In genomic region chr7:11830582-11831382, GRCh38 we compare ENCODE assay signal across 8 cellular contexts. TPM values are rescaled to one million over a fixed set of nuclear protein-coding genes. Genes with fewer than 3 reads are reported as not detected.
DNase-seq lines count a peak whose midpoint lies in the region; ATAC-seq and TF ChIP-seq lines count a peak whose summit lies in the region.

No MANE protein-coding gene starts in this region.

- H3K4me1 ChIP-seq in A673 (ENCODE audit: insufficient read depth, low read length, poor library complexity, severe bottlenecking) (peaks cover 26% of the 10 kb centered on the region), duodenal mucosa (ENCODE audit: control insufficient read depth in 1 of 2, insufficient read depth in 2 of 2, low read length in 2 of 2) (peaks cover 0 to 4% of the 10 kb centered on the region in 2 donors), mucosa of rectum (ENCODE audit: control insufficient read depth in 2 of 2, insufficient read depth in 2 of 2, low read length in 2 of 2) (peaks cover 0 to 3% of the 10 kb centered on the region in 2 donors)

- no peaks in the 10 kb centered on the region for H3K27me3 ChIP-seq in A673 (replicated peaks; ENCODE audit: insufficient read depth, low read depth, low read length, poor library complexity)
- peaks cover 0 to 5% of the 10 kb centered on the region in 2 donors for H3K27me3 ChIP-seq in duodenal mucosa (ENCODE audit: control insufficient read depth in 1 of 2, insufficient read depth in 2 of 2, low read length in 2 of 2)
- H3K27me3 ChIP-seq in mucosa of rectum (ENCODE audit: control insufficient read depth in 2 of 2, insufficient read depth in 2 of 2, low read length in 2 of 2) = peaks cover 0 to 5% of the 10 kb centered on the region in 2 donors

- H3K27ac ChIP-seq in A673 (ENCODE audit: low read depth, low read length, poor library complexity, severe bottlenecking) (no peak overlapping the region), duodenal mucosa (ENCODE audit: low read depth, low read length) (no peak overlapping the region), mucosa of rectum (ENCODE audit: low read depth in 2 of 2, low read length in 2 of 2) (no peak overlapping the region)

- CTCF ChIA-PET in A673 (lab: Charles Lee) = no interaction called here

- no peaks in the 10 kb centered on the region for H3K36me3 ChIP-seq in A673 (ENCODE audit: insufficient read depth, low read length, poor library complexity, severe bottlenecking)
- H3K36me3 ChIP-seq in duodenal mucosa (ENCODE audit: control insufficient read depth in 1 of 2, insufficient read depth in 2 of 2, low read length in 2 of 2) = no peaks in the 10 kb centered on the region
- no peaks in the 10 kb centered on the region for H3K36me3 ChIP-seq in mucosa of rectum (ENCODE audit: control insufficient read depth in 2 of 2, insufficient read depth in 2 of 2, low read length in 2 of 2)

- ATAC-seq in HG03354 (IDR thresholded peaks at IDR 0.05; ENCODE audit: poor library complexity, severe bottlenecking, unreplicated experiment) (no peak), left colon (no peak), HG02852 (IDR thresholded peaks at IDR 0.05; ENCODE audit: unreplicated experiment) (no peak)

- TF ChIP-seq CTCF in A673 (conservative IDR thresholded peaks at IDR 0.05; ENCODE audit: low read depth, low read length) = no peak

- H3K4me3 ChIP-seq in A673 (ENCODE audit: low read depth, low read length, poor library complexity, severe bottlenecking) (peak overlapping the region; percentile 54), duodenal mucosa (ENCODE audit: low read depth in 1 of 2, low read length in 2 of 2) (peak overlapping the region; percentile 67 to 69), mucosa of rectum (ENCODE audit: low read length in 2 of 2) (peak overlapping the region; percentile 60 to 74)

- H3K9ac ChIP-seq in duodenal mucosa (ENCODE audit: low read depth in 1 of 2, low read length in 2 of 2) (peak overlapping the region; percentile 14 to 27), mucosa of rectum (ENCODE audit: low read depth in 1 of 2, low read length in 2 of 2) (peak overlapping the region in 1 of 2 donors; percentile 51)

- POLR2A ChIA-PET in A673 (lab: Charles Lee; ENCODE audit: low non-redundant PET) = no interaction called here

- no TSS peak for BruUV-seq in A673 (replicated peaks; lab: Mats Ljungman, UMichigan)

- intact Hi-C loops in A673 (cut with micrococcal nuclease; ENCODE audit: unreplicated experiment) (loop anchor here (5.0 to 10.0 kb wide), 2 partner anchors 458 to 794 kb away; no protein-coding TSS in a partner anchor), left colon (cut with DNase I, micrococcal nuclease) (no loop called here)

- H3K9me3 ChIP-seq in A673 (ENCODE audit: low read depth, low read length, poor library complexity, severe bottlenecking) = no peaks in the 10 kb centered on the region
- H3K9me3 ChIP-seq in duodenal mucosa (ENCODE audit: control insufficient read depth in 1 of 2, low read length in 2 of 2) = no peaks in the 10 kb centered on the region
- no peaks in the 10 kb centered on the region for H3K9me3 ChIP-seq in mucosa of rectum (ENCODE audit: control insufficient read depth in 2 of 2, low read length in 2 of 2)

- DNase-seq in A673 (ENCODE audit: low spot score) (no peak), HuH-7.5 (ENCODE audit: low spot score) (peak; percentile 44), left colon (no peak), GM19240 (ENCODE audit: insufficient read length, low spot score) (no peak)

RNA-seq across cellular contexts. Expression of gene THSD7A, which starts 1.2 kb away (rescaled TPM):
- total RNA-seq in A673 (2021) (0.55 and 0.64 TPM in 2 replicates), left colon (1 to 10 TPM; 1.6 to 1.7 TPM)
